In the genomic region with DNA sequence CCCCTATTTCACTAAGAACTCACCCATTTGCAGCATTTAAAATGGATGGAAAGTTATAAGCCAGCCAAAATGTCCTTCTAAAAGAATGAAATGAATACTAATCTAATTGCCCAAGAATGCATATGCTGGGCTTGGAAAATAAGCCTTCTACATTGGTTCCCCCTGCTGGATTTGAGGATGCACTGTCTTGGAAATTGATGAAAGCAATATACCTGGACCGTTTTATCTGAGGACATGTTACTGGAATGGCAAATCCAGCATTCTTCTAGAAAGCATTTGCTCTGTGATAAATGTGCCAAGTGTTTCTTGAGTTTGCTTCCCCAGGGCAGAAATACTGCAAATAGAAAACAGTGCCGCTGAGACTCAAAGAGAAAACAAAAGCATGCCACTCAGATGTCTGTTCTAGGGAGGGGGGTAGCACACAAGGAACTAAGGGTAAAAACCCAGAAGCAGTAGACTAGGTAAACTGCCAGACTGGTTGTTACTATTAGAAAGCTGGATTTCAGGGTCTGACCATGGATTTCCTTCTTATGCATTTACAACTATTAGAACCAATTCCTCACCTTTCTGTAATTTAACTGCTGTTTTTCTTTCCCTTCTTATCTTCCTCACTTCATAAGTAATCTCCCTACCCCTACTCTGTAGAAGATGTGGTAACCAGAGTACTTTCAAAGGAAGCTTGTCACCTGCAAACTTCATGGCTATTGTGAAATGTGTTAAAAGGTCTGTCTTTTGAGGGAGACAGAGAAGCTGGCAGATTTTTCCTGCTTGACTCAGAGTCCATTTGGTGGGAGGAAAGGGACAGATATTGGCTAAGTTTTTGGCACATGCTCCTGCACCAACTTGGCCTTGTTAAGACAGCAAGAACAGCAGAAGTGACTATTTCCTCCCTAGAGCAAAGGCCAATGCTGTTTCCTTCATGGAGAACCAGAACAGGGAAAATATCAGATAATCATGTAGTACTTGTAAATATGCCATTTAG, we compare ENCODE assay signal across 8 cellular contexts.
DNase-seq lines count a peak whose midpoint lies in the region; ATAC-seq and TF ChIP-seq lines count a peak whose summit lies in the region.

No MANE protein-coding gene starts in this region.

- no TSS peak for BruUV-seq in PC-9 (replicated peaks; lab: Mats Ljungman, UMichigan)

- peaks cover 8% of the 10 kb centered on the region for H3K9me3 Mint-ChIP-seq in activated T-helper 17 cell treated with anti-CD3 and anti-CD28 coated beads, Interleukin-2, amount 50 U/mL, for 72 hours

- peak overlapping the region; percentile 8; the same call in 1 of the 2 replicates for H3K4me2 ChIP-seq in PC-9

- no peaks in the 10 kb centered on the region for H3K4me1 Mint-ChIP-seq in activated T-helper 17 cell treated with anti-CD3 and anti-CD28 coated beads, Interleukin-2, amount 50 U/mL, for 72 hours

- no peaks in the 10 kb centered on the region for H4K20me1 ChIP-seq in PC-9 (ENCODE audit: insufficient read depth)

- intact Hi-C loops in PC-9 (cut with micrococcal nuclease; ENCODE audit: unreplicated experiment), result loop anchor here (2.0 kb wide), 1 partner anchor 1594 kb away; the partner anchor contains the start of gene FLRT3
- intact Hi-C loops in gastrocnemius medialis (cut with DNase I; ENCODE audit: low total_unique reads), result no loop called here
- intact Hi-C loops in ovary (cut with DNase I), result no loop called here

- no peak overlapping the region for H3K27ac ChIP-seq in HEK293 (ENCODE audit: extremely low read depth, low read depth, low read length)
- no peak overlapping the region for H3K27ac ChIP-seq in PC-9
- no peak overlapping the region for H3K27ac ChIP-seq in gastrocnemius medialis
- no peak overlapping the region for H3K27ac ChIP-seq in ovary

- H3K36me3 Mint-ChIP-seq in activated T-helper 17 cell treated with anti-CD3 and anti-CD28 coated beads, Interleukin-2, amount 50 U/mL, for 72 hours (ENCODE audit: low read depth), result no peaks in the 10 kb centered on the region

- CTCF ChIA-PET in HEK293 (lab: Yijun Ruan, JAX) (interaction anchor here (0.5 to 1.8 kb wide), 12 partner anchors 11 to 1788 kb away, joined by 3 to 5 read pairs (median 3); no protein-coding TSS in a partner anchor), PC-9 (lab: Charles Lee) (no interaction called here)

- H3K79me2 ChIP-seq in PC-9 (ENCODE audit: low read depth), result no peaks in the 10 kb centered on the region

- peaks cover 22% of the 10 kb centered on the region; the same call in 1 of the 2 replicates for H3F3A ChIP-seq in PC-9 (ENCODE audit: insufficient read depth, low read depth)

- no peak overlapping the region for H3K27ac Mint-ChIP-seq in activated T-helper 17 cell treated with anti-CD3 and anti-CD28 coated beads, Interleukin-2, amount 50 U/mL, for 72 hours

- H3K4me1 ChIP-seq in HEK293 (ENCODE audit: control insufficient read depth, insufficient read depth, low read length) (no peaks in the 10 kb centered on the region), PC-9 (replicated peaks; ENCODE audit: insufficient read depth) (peaks cover 27% of the 10 kb centered on the region), gastrocnemius medialis (no peaks in the 10 kb centered on the region), ovary (ENCODE audit: insufficient read depth) (no peaks in the 10 kb centered on the region)

- 6 to 13% (median 12%) methylated on average over 2 of the region's 2 CpGs for WGBS in ovary, 3 donors

- H3K4me3 Mint-ChIP-seq in activated T-helper 17 cell treated with anti-CD3 and anti-CD28 coated beads, Interleukin-2, amount 50 U/mL, for 72 hours, result no peak overlapping the region

- no peak for TF ChIP-seq CTCF in HEK293 (tag by site-specific recombination; IDR thresholded peaks at IDR 0.05)
- peak; percentile 80 for TF ChIP-seq CTCF in PC-9 (conservative IDR thresholded peaks at IDR 0.05)
- TF ChIP-seq CTCF in fibroblast of pulmonary artery (IDR thresholded peaks at IDR 0.05; ENCODE audit: low read length, missing control alignments), result peak; percentile 42
- no peak for TF ChIP-seq CTCF in gastrocnemius medialis (IDR thresholded peaks at IDR 0.05 in 4 of 5, conservative IDR thresholded peaks at IDR 0.05 in 1 of 5)
- peak in 1 of 3 donors; percentile 23 for TF ChIP-seq CTCF in ovary (IDR thresholded peaks at IDR 0.05)

- ATAC-seq in gastrocnemius medialis (peak; percentile 41 to 58), GM18520 (IDR thresholded peaks at IDR 0.05; ENCODE audit: unreplicated experiment) (no peak)
- no peak for ATAC-seq in activated T-helper 17 cell treated with anti-CD3 and anti-CD28 coated beads, Interleukin-2, amount 50 U/mL, for 72 hours (replicated peaks)

- TF ChIP-seq EP300 in ovary (IDR thresholded peaks at IDR 0.05), result no peak

- H3K4me3 ChIP-seq in HEK293 (ENCODE audit: low read depth, low read length) (no peak overlapping the region), PC-9 (no peak overlapping the region), fibroblast of pulmonary artery (replicated peaks; ENCODE audit: low read depth, low read length) (no peak overlapping the region), gastrocnemius medialis (no peak overlapping the region), ovary (no peak overlapping the region)

- POLR2A ChIA-PET in HEK293 (lab: Yijun Ruan, JAX), result interaction anchor here (0.6 kb wide), 1 partner anchor 975 kb away, joined by 3 read pairs; no protein-coding TSS in a partner anchor
- POLR2A ChIA-PET in PC-9 (lab: Charles Lee; ENCODE audit: unreplicated experiment), result no interaction called here

- no peaks in the 10 kb centered on the region for H3K27me3 ChIP-seq in PC-9 (ENCODE audit: insufficient read depth, low read depth)
- H3K27me3 ChIP-seq in gastrocnemius medialis, result no peaks in the 10 kb centered on the region
- H3K27me3 ChIP-seq in ovary, result no peaks in the 10 kb centered on the region

- DNase-seq in ACHN, result peak; percentile 17
- peak in 1 of 2 experiments; percentile 95 for DNase-seq in PC-9
- DNase-seq in fibroblast of pulmonary artery (ENCODE audit: low read depth), result peak; percentile 38
- peak; percentile 14 to 41 for DNase-seq in gastrocnemius medialis
- DNase-seq in ovary, result no peak

- in situ Hi-C loops in ACHN (cut with HindIII; ENCODE audit: low pct_ligation_motif_present, low pct_unique_long_range_greater_than_20kb, low sequenced_read_pairs) (no loop called here), gastrocnemius medialis (cut with MboI; ENCODE audit: low sequenced_read_pairs in 4 of 4) (no loop called here)

- no peaks in the 10 kb centered on the region for H3K27me3 Mint-ChIP-seq in activated T-helper 17 cell treated with anti-CD3 and anti-CD28 coated beads, Interleukin-2, amount 50 U/mL, for 72 hours

- no peaks in the 10 kb centered on the region for H3K9me2 ChIP-seq in PC-9 (ENCODE audit: insufficient read depth)

- H3K9me3 ChIP-seq in HEK293 (ENCODE audit: control insufficient read depth, insufficient read depth, low read depth, low read length) (no peaks in the 10 kb centered on the region), PC-9 (ENCODE audit: insufficient read depth, low read depth) (0 out of 2 replicates have a peak, but pooled peaks cover 2% of the 10 kb centered on the region), gastrocnemius medialis (no peaks in the 10 kb centered on the region), ovary (no peaks in the 10 kb centered on the region)

- no peak overlapping the region for H2AFZ ChIP-seq in PC-9

- no peaks in the 10 kb centered on the region for H3K36me3 ChIP-seq in HEK293 (ENCODE audit: control insufficient read depth in 2 of 2, insufficient read depth in 1 of 2, low read length in 2 of 2)
- H3K36me3 ChIP-seq in PC-9 (ENCODE audit: low read depth), result no peaks in the 10 kb centered on the region
- no peaks in the 10 kb centered on the region for H3K36me3 ChIP-seq in gastrocnemius medialis
- no peaks in the 10 kb centered on the region for H3K36me3 ChIP-seq in ovary

- TF ChIP-seq POLR2A in gastrocnemius medialis (IDR thresholded peaks at IDR 0.05) (no peak), ovary (IDR thresholded peaks at IDR 0.05) (no peak)

TF ChIP-seq in HEK293, 187 proteins besides CTCF, POLR2A, EP300 and RAD21:
- TF ChIP-seq ZNF654 (tag by site-specific recombination; IDR thresholded peaks at IDR 0.05; ENCODE audit: low read depth) (peak; percentile 51), KLF16 (tag by site-specific recombination; IDR thresholded peaks at IDR 0.05) (no peak)
TF ChIP-seq in HEK293: peak in this region for 1.

Comparison
In these comparisons a context has a peak if more than half of its experiments do, and no peak if none do; other contexts are left out.
1. DNase-seq: peak in ACHN (single experiment), fibroblast of pulmonary artery (single experiment) and gastrocnemius medialis (2 of 2); none in ovary (0 of 5).
2. CTCF ChIP-seq: peak in PC-9 (single experiment) and fibroblast of pulmonary artery (single experiment); none in HEK293 (single experiment) and gastrocnemius medialis (0 of 5).
3. ATAC-seq: peak in gastrocnemius medialis (2 of 2); none in GM18520 (single experiment) and activated T-helper 17 cell treated with anti-CD3 and anti-CD28 coated beads, Interleukin-2, amount 50 U/mL, for 72 hours (single experiment).